Comparison of ENCODE assay signal across 8 cellular contexts in the genomic region with DNA sequence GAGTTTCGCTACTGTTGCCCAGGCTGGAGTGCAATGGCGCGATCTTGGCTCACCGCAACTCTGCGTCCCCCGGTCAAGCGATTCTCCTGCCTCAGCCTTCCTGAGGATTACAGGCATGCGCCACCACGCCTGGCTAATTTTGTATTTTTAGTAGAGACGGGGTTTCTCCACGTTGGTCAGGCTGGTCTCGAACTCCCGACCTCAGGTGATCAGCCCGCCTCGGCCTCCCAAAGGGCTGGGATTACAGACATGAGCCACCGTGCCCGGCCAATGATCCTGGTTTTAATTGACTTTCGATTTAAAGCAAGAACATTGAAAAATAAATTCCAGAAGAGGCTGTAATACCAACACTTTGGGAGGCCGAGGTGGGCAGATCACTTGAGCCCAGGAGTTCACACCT. TPM values are rescaled to one million over a fixed set of nuclear protein-coding genes. Genes with fewer than 3 reads are reported as not detected.
A peak's percentile ranks its signal among the peaks of the same experiment; 100 is the strongest.
DNase-seq lines count a peak whose midpoint lies in the region; ATAC-seq, FAIRE-seq and TF ChIP-seq lines count a peak whose summit lies in the region.
"Not testable (repeated sequence)": the region's sequence is repeated elsewhere in the genome, so short reads cannot be mapped to it uniquely, and the experiment has no call there.

No MANE protein-coding gene starts in this region.

- not testable (repeated sequence) for H3K4me3 ChIP-seq in A549; HEK293 (ENCODE audit: low read depth, low read length); RWPE2 (ENCODE audit: severe bottlenecking); endothelial cell of umbilical vein (replicated peaks in 1 of 3; ENCODE audit: insufficient read depth in 1 of 3, low read depth in 1 of 3, low read length in 3 of 3); lower lobe of right lung
- peak overlapping the region; percentile 69 for H3K4me3 ChIP-seq in neuron (ENCODE audit: low read length)

- not testable (repeated sequence) for H3K9me1 ChIP-seq in endothelial cell of umbilical vein (replicated peaks; ENCODE audit: control insufficient read depth, extremely low read depth, insufficient read depth, low read length)

- not testable (repeated sequence) for H3K27me3 ChIP-seq in RWPE2 (ENCODE audit: insufficient read depth, poor library complexity, severe bottlenecking); endothelial cell of umbilical vein (ENCODE audit: control insufficient read depth in 2 of 2, insufficient read depth in 2 of 2, low read length in 2 of 2); lower lobe of right lung (ENCODE audit: low read depth); neuron (ENCODE audit: insufficient read depth, low read length)

- H3K9ac ChIP-seq in endothelial cell of umbilical vein (replicated peaks; ENCODE audit: extremely low read depth, insufficient read depth, low read length): not testable (repeated sequence)

- H3K4me3 Mint-ChIP-seq in activated naive CD4-positive, alpha-beta T cell treated with anti-CD3 and anti-CD28 coated beads, Interleukin-2, amount 50 U/mL, for 24 hours: not testable (repeated sequence)
- H3K4me3 Mint-ChIP-seq in stimulated activated naive CD8-positive, alpha-beta T cell treated with anti-CD3 and anti-CD28 coated beads, Interleukin-15, amount 100 ng/mL, for 72 hours: peak overlapping the region; percentile 93 to 94

- DNase-seq in A549 (ENCODE audit: low read depth in 1 of 2, low spot score in 1 of 2); RWPE2 (ENCODE audit: low spot score); endothelial cell of umbilical vein (ENCODE audit: low read depth, low spot score); lower lobe of right lung; stimulated activated naive CD8-positive, alpha-beta T cell treated with anti-CD3 and anti-CD28 coated beads, Interleukin-15, amount 100 ng/mL, for 72 hours: not testable (repeated sequence)

- H4K20me1 ChIP-seq in endothelial cell of umbilical vein (replicated peaks; ENCODE audit: control insufficient read depth, extremely low read depth, insufficient read depth, low read length): not testable (repeated sequence)

- CTCF ChIA-PET in A549 (lab: Yijun Ruan, JAX): interaction anchor here (0.6 to 1.0 kb wide), 2 partner anchors 79 to 155 kb away, joined by 3 to 6 read pairs; no protein-coding TSS in a partner anchor
- CTCF ChIA-PET in HEK293 (lab: Yijun Ruan, JAX): interaction anchor here (2.2 kb wide), 1 partner anchor 80 kb away, joined by 8 read pairs; no protein-coding TSS in a partner anchor
- CTCF ChIA-PET in endothelial cell of umbilical vein (lab: Charles Lee): interaction anchor here (0.7 to 3.1 kb wide), 2 partner anchors 80 to 141 kb away, joined by 3 to 34 read pairs; no protein-coding TSS in a partner anchor

- intact Hi-C loops in endothelial cell of umbilical vein (cut with micrococcal nuclease): loop anchor here (1.0 to 2.0 kb wide), 2 partner anchors 39 to 62 kb away; no protein-coding TSS in a partner anchor
- intact Hi-C loops in lower lobe of right lung (cut with DNase I): not testable (repeated sequence)

- not testable (repeated sequence) for H2AFZ ChIP-seq in endothelial cell of umbilical vein (ENCODE audit: low read depth, low read length); neuron (ENCODE audit: low read depth, low read length)

- not testable (repeated sequence) for H3K9me3 Mint-ChIP-seq in activated naive CD4-positive, alpha-beta T cell treated with anti-CD3 and anti-CD28 coated beads, Interleukin-2, amount 50 U/mL, for 24 hours; stimulated activated naive CD8-positive, alpha-beta T cell treated with anti-CD3 and anti-CD28 coated beads, Interleukin-15, amount 100 ng/mL, for 72 hours

- TF ChIP-seq RAD21 in A549 (conservative IDR thresholded peaks at IDR 0.05 in 1 of 2, IDR thresholded peaks at IDR 0.05 in 1 of 2): not testable (repeated sequence)

- H3K27me3 Mint-ChIP-seq in activated naive CD4-positive, alpha-beta T cell treated with anti-CD3 and anti-CD28 coated beads, Interleukin-2, amount 50 U/mL, for 24 hours; stimulated activated naive CD8-positive, alpha-beta T cell treated with anti-CD3 and anti-CD28 coated beads, Interleukin-15, amount 100 ng/mL, for 72 hours: not testable (repeated sequence)

- H3K9me3 ChIP-seq in A549; HEK293 (ENCODE audit: control insufficient read depth, insufficient read depth, low read depth, low read length); RWPE2 (ENCODE audit: severe bottlenecking); endothelial cell of umbilical vein (replicated peaks; ENCODE audit: control insufficient read depth, insufficient read depth, low read length); lower lobe of right lung; neuron (ENCODE audit: low read length): not testable (repeated sequence)

- peaks cover 30% of the 10 kb centered on the region for H3K79me2 ChIP-seq in endothelial cell of umbilical vein (ENCODE audit: control insufficient read depth, insufficient read depth, low read length)

- POLR2A ChIA-PET in A549 (lab: Yijun Ruan, JAX) (interaction anchor here (0.9 to 2.1 kb wide), 3 partner anchors 12 to 80 kb away, joined by 3 to 17 read pairs (median 6); no protein-coding TSS in a partner anchor), HEK293 (lab: Yijun Ruan, JAX) (interaction anchor here (1.0 to 3.1 kb wide), 2 partner anchors 79 kb away, joined by 4 to 15 read pairs; no protein-coding TSS in a partner anchor)
- POLR2A ChIA-PET in endothelial cell of umbilical vein (lab: Charles Lee): not testable (repeated sequence)

- H3K4me1 ChIP-seq in A549; HEK293 (ENCODE audit: control insufficient read depth, insufficient read depth, low read length); RWPE2 (ENCODE audit: insufficient read depth, poor library complexity, severe bottlenecking): not testable (repeated sequence)
- peaks cover 16% of the 10 kb centered on the region for H3K4me1 ChIP-seq in endothelial cell of umbilical vein (ENCODE audit: control insufficient read depth, extremely low read depth, insufficient read depth, low read length)
- H3K4me1 ChIP-seq in lower lobe of right lung: peaks cover 16% of the 10 kb centered on the region
- H3K4me1 ChIP-seq in neuron (ENCODE audit: insufficient read depth, low read length): peaks cover 11% of the 10 kb centered on the region

- peak overlapping the region; percentile 77 for H3K4me2 ChIP-seq in A549
- H3K4me2 ChIP-seq in endothelial cell of umbilical vein (ENCODE audit: insufficient read depth, low read length): not testable (repeated sequence)

- BruUV-seq in endothelial cell of umbilical vein (replicated peaks; lab: Mats Ljungman, UMichigan): not testable (repeated sequence)

- H3K4me1 Mint-ChIP-seq in activated naive CD4-positive, alpha-beta T cell treated with anti-CD3 and anti-CD28 coated beads, Interleukin-2, amount 50 U/mL, for 24 hours: peaks cover 28% of the 10 kb centered on the region
- peaks cover 29% of the 10 kb centered on the region for H3K4me1 Mint-ChIP-seq in stimulated activated naive CD8-positive, alpha-beta T cell treated with anti-CD3 and anti-CD28 coated beads, Interleukin-15, amount 100 ng/mL, for 72 hours

- H3K27ac ChIP-seq in A549 (peak overlapping the region; percentile 91 to 98; a peak in 4 of 6 replicates), RWPE2 (ENCODE audit: poor library complexity, severe bottlenecking) (peak overlapping the region; percentile 69), lower lobe of right lung (peak overlapping the region; percentile 98)
- H3K27ac ChIP-seq in HEK293 (ENCODE audit: extremely low read depth, low read depth, low read length); endothelial cell of umbilical vein (ENCODE audit: insufficient read depth, low read depth, low read length): not testable (repeated sequence)

- H3K27ac Mint-ChIP-seq in activated naive CD4-positive, alpha-beta T cell treated with anti-CD3 and anti-CD28 coated beads, Interleukin-2, amount 50 U/mL, for 24 hours: peak overlapping the region; percentile 8
- not testable (repeated sequence) for H3K27ac Mint-ChIP-seq in stimulated activated naive CD8-positive, alpha-beta T cell treated with anti-CD3 and anti-CD28 coated beads, Interleukin-15, amount 100 ng/mL, for 72 hours

- TF ChIP-seq EP300 in A549 (IDR thresholded peaks at IDR 0.05): not testable (repeated sequence)

- not testable (repeated sequence) for TF ChIP-seq POLR2A in A549 (IDR thresholded peaks at IDR 0.05; ENCODE audit: low read length); endothelial cell of umbilical vein (IDR thresholded peaks at IDR 0.05; ENCODE audit: low read depth, low read length)

- not testable (repeated sequence) for ATAC-seq in A549; RWPE2 (ENCODE audit: low read depth); lower lobe of right lung; stimulated activated naive CD8-positive, alpha-beta T cell treated with anti-CD3 and anti-CD28 coated beads, Interleukin-15, amount 100 ng/mL, for 72 hours

- not testable (repeated sequence) for H3K36me3 ChIP-seq in HEK293 (ENCODE audit: control insufficient read depth in 2 of 2, insufficient read depth in 1 of 2, low read length in 2 of 2); RWPE2 (ENCODE audit: low read depth); endothelial cell of umbilical vein (ENCODE audit: control insufficient read depth in 2 of 2, extremely low read depth in 1 of 2, insufficient read depth in 2 of 2, low read length in 2 of 2); lower lobe of right lung; neuron (ENCODE audit: insufficient read depth, low read length)

- not testable (repeated sequence) for FAIRE-seq in A549 (lab: Jason Lieb, UNC)
- FAIRE-seq in endothelial cell of umbilical vein (lab: Jason Lieb, UNC): peak; percentile 54

- H3K36me3 Mint-ChIP-seq in activated naive CD4-positive, alpha-beta T cell treated with anti-CD3 and anti-CD28 coated beads, Interleukin-2, amount 50 U/mL, for 24 hours: not testable (repeated sequence)

- dilution Hi-C loops in endothelial cell of umbilical vein (cut with MboI; ENCODE audit: extremely low pct_ligation_motif_present, low sequenced_read_pairs): not testable (repeated sequence)

- TF ChIP-seq CTCF in A549 (IDR thresholded peaks at IDR 0.05); HEK293 (tag by site-specific recombination; IDR thresholded peaks at IDR 0.05); RWPE2 (IDR thresholded peaks at IDR 0.05; ENCODE audit: poor library complexity, severe bottlenecking); endothelial cell of umbilical vein (IDR thresholded peaks at IDR 0.05; ENCODE audit: extremely low read depth in 1 of 2, insufficient read depth in 1 of 2, low read depth in 1 of 2, low read length in 2 of 2); lower lobe of right lung (IDR thresholded peaks at IDR 0.05): not testable (repeated sequence)

- 92% methylated on average over 19 of the region's 19 CpGs for WGBS in A549 (ENCODE audit: missing lambda C conversion rate)

RNA-seq across cellular contexts. Expression of a gene that starts 1.1 kb away (rescaled TPM):
- polyA plus RNA-seq in A549 (2011; rRNA removed): 23.3 TPM in 2 replicates
- 9.8 and 9.9 TPM in 2 replicates for polyA plus RNA-seq in A549 (2012; cell fraction: cytosol; rRNA removed)
- polyA plus RNA-seq in A549 (2012; cell fraction: nucleus; rRNA removed): 4.2 and 6.7 TPM in 2 replicates
- polyA plus RNA-seq in A549 (2017; fragmentation: RNase III; extraction: RNeasy Plus Mini Kit Qiagen cat#74134 plus additional on column Dnase treatment): 20.7 to 22.0 TPM (median 21.1 TPM) in 3 replicates
- polyA minus RNA-seq in A549 (2011; rRNA and poly(A)+ RNA removed): 12.4 and 14.3 TPM in 2 replicates
- 28.4 and 29.8 TPM in 2 replicates for total RNA-seq in endothelial cell of umbilical vein
- polyA plus RNA-seq in endothelial cell of umbilical vein: 6.2 and 9.0 TPM in 2 replicates
- 9.0 and 9.7 TPM in 2 replicates for polyA plus RNA-seq in endothelial cell of umbilical vein (2011; cell fraction: cytosol; rRNA removed)
- 12.2 and 16.6 TPM in 2 replicates for polyA plus RNA-seq in endothelial cell of umbilical vein (2011; cell fraction: nucleus; rRNA removed)
- polyA plus RNA-seq in endothelial cell of umbilical vein (2012): 7.8 and 12.0 TPM in 2 replicates
- polyA minus RNA-seq in endothelial cell of umbilical vein: 13.0 and 13.7 TPM in 2 replicates
- polyA minus RNA-seq in endothelial cell of umbilical vein (2011; cell fraction: cytosol; rRNA and poly(A)+ RNA removed): 9.5 TPM
- 32.1 and 36.8 TPM in 2 replicates for polyA minus RNA-seq in endothelial cell of umbilical vein (2011; cell fraction: nucleus; rRNA and poly(A)+ RNA removed)
- 44.6 TPM for total RNA-seq in lower lobe of right lung
